Comparison of ENCODE assay signal across 16 cellular contexts in the genomic region with DNA sequence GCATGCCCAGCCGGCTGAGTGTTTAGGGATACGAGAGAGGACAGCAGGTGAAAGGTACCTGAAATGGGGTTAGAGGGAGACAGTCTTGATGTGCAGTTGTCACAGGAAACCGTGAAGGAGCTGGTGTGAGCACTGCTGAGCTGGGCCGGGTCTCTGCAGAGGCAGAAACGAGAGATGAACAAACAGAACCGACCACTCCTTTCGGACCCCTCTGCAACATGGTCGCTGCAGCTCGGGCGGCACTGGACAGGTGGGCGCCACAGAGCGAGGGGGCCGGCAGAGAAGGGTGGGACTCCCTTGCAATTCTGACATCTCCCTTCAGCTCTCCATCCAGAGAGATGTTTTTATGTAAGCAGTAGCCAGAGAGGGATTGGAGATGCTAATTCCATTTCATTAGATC.
DNase-seq lines count a peak whose midpoint lies in the region; ATAC-seq, FAIRE-seq and TF ChIP-seq lines count a peak whose summit lies in the region.
"Had no signal": no experiment of that assay in that cellular context is flagged by ENCODE, and none has a peak within 500 bp of the region (broad histone marks: within the 10 kb centered on the region; RNA-seq: fewer than 3 reads in every experiment).

No MANE protein-coding gene starts in this region.

- TF ChIP-seq CTCF in astrocyte (IDR thresholded peaks at IDR 0.05; ENCODE audit: insufficient read depth, low read depth, low read length): no peak
- TF ChIP-seq CTCF in smooth muscle cell (IDR thresholded peaks at IDR 0.05; ENCODE audit: borderline replicate concordance, insufficient read depth, poor library complexity, severe bottlenecking): no peak
- TF ChIP-seq CTCF in right atrium auricular region (IDR thresholded peaks at IDR 0.05): no peak

- H3K4me1 Mint-ChIP-seq in astrocyte (ENCODE audit: low read depth, unreplicated experiment): peaks cover 20% of the 10 kb centered on the region

- H2AK5ac ChIP-seq in mesendoderm (ENCODE audit: low read length): no peak overlapping the region

- no peak overlapping the region for H3K27ac ChIP-seq in astrocyte (ENCODE audit: low read depth, low read length)
- H3K27ac ChIP-seq in mesendoderm (ENCODE audit: low read depth, low read length): no peak overlapping the region
- H3K27ac ChIP-seq in smooth muscle cell (ENCODE audit: low read depth): no peak overlapping the region
- H3K27ac ChIP-seq in right atrium auricular region: no peak overlapping the region
- H3K27ac ChIP-seq: C4-2B had no signal

- peak overlapping the region; percentile 70 for H3K27ac Mint-ChIP-seq in astrocyte (ENCODE audit: unreplicated experiment)

- H3K9ac ChIP-seq in astrocyte (ENCODE audit: low read length) (peak overlapping the region; percentile 39), mesendoderm (ENCODE audit: low read length) (no peak overlapping the region), smooth muscle cell (ENCODE audit: low read depth) (no peak overlapping the region)

- H3K4ac ChIP-seq in mesendoderm (ENCODE audit: low read depth, low read length): no peak overlapping the region

- H2AFZ ChIP-seq in astrocyte (ENCODE audit: low read depth, low read length) (no peak overlapping the region), smooth muscle cell (ENCODE audit: low read depth) (no peak overlapping the region)

- peak overlapping the region; percentile 44 for H3K56ac ChIP-seq in mesendoderm (ENCODE audit: low read length)

- H3K4me1 ChIP-seq in astrocyte (ENCODE audit: insufficient read depth, low read length): peaks cover 13% of the 10 kb centered on the region
- H3K4me1 ChIP-seq in mesendoderm (ENCODE audit: control insufficient read depth, low read depth, low read length): peaks cover 5% of the 10 kb centered on the region
- H3K4me1 ChIP-seq in smooth muscle cell (ENCODE audit: low read depth): peaks cover 3% of the 10 kb centered on the region
- no peaks in the 10 kb centered on the region for H3K4me1 ChIP-seq in right atrium auricular region

- no peak overlapping the region for H2BK5ac ChIP-seq in mesendoderm (ENCODE audit: low read length)

- DNase-seq in NCI-H82 (lab: John Stamatoyannopoulos, UW) (peak; percentile 60), astrocyte (ENCODE audit: low read depth) (no peak), mesendoderm (no peak), smooth muscle cell (lab: John Stamatoyannopoulos, UW; ENCODE audit: unreplicated experiment) (no peak), NCI-H2081 treated with DMSO at 0.1 percent for 48 hours (lab: John Stamatoyannopoulos, UW) (no peak), right atrium auricular region (ENCODE audit: low spot score) (no peak)
- DNase-seq: DND-41, KBM-7, NCI-H1417 treated with DMSO at 0.1 percent for 48 hours, NCI-H1930, NCI-H2171 treated with DMSO at 0.1 percent for 48 hours, NCI-H446 treated with DMSO at 0.1 percent for 48 hours had no signal

- no peaks in the 10 kb centered on the region for H3F3A ChIP-seq in smooth muscle cell (ENCODE audit: low read depth)

- no peak overlapping the region for H3K23ac ChIP-seq in mesendoderm (ENCODE audit: low read length)

- no peak overlapping the region for H2BK15ac ChIP-seq in mesendoderm (replicated peaks; ENCODE audit: low read depth)

- H3K79me1 ChIP-seq in mesendoderm (ENCODE audit: low read length): no peaks in the 10 kb centered on the region

- H3K4me3 ChIP-seq in astrocyte (ENCODE audit: insufficient read depth, low read depth, low read length): no peak overlapping the region
- H3K4me3 ChIP-seq in mesendoderm (ENCODE audit: low read length): no peak overlapping the region
- H3K4me3 ChIP-seq in smooth muscle cell: no peak overlapping the region
- H3K4me3 ChIP-seq in right atrium auricular region: no peak overlapping the region

- H3K9me3 ChIP-seq in astrocyte (ENCODE audit: insufficient read depth, low read depth, low read length): no peaks in the 10 kb centered on the region
- H3K9me3 ChIP-seq in smooth muscle cell (replicated peaks; ENCODE audit: low read depth): no peaks in the 10 kb centered on the region
- peaks cover 0 to 9% of the 10 kb centered on the region in 2 donors for H3K9me3 ChIP-seq in right atrium auricular region

- H3K36me3 ChIP-seq in astrocyte (ENCODE audit: insufficient read depth, low read length): no peaks in the 10 kb centered on the region
- no peaks in the 10 kb centered on the region for H3K36me3 ChIP-seq in mesendoderm (ENCODE audit: control insufficient read depth, insufficient read depth, low read length)
- H3K36me3 ChIP-seq in smooth muscle cell (ENCODE audit: low read depth): no peaks in the 10 kb centered on the region
- H3K36me3 ChIP-seq in right atrium auricular region: no peaks in the 10 kb centered on the region

- peaks cover 3% of the 10 kb centered on the region for H3K36me3 Mint-ChIP-seq in astrocyte (ENCODE audit: low read depth, unreplicated experiment)

- H3K4me2 ChIP-seq in astrocyte (ENCODE audit: low read length) (peak overlapping the region; percentile 57), mesendoderm (ENCODE audit: low read length) (no peak overlapping the region), smooth muscle cell (peak overlapping the region; percentile 56)

- H4K20me1 ChIP-seq in astrocyte (ENCODE audit: insufficient read depth, low read length) (no peaks in the 10 kb centered on the region), smooth muscle cell (ENCODE audit: low read depth) (no peaks in the 10 kb centered on the region)

- H3K79me2 ChIP-seq in astrocyte (ENCODE audit: insufficient read depth, low read length): no peaks in the 10 kb centered on the region
- H3K79me2 ChIP-seq in mesendoderm (ENCODE audit: control insufficient read depth, insufficient read depth, low read length): no peaks in the 10 kb centered on the region
- H3K79me2 ChIP-seq in smooth muscle cell (ENCODE audit: low read depth): no peaks in the 10 kb centered on the region

- peaks cover 33% of the 10 kb centered on the region for H3K27me3 Mint-ChIP-seq in astrocyte (ENCODE audit: low read depth, unreplicated experiment)

- H2BK120ac ChIP-seq in mesendoderm (ENCODE audit: low read depth, low read length): no peak overlapping the region

- no peak for ATAC-seq in HG03108 (IDR thresholded peaks at IDR 0.05; ENCODE audit: unreplicated experiment)

- no peak overlapping the region for H3K18ac ChIP-seq in mesendoderm (ENCODE audit: low read length)

- no peak overlapping the region for H4K5ac ChIP-seq in mesendoderm (ENCODE audit: low read length)

- no peak overlapping the region for H3K4me3 Mint-ChIP-seq in astrocyte (ENCODE audit: unreplicated experiment)

- no CpG with 5 or more reads among the region's 13 CpGs for WGBS in mesendoderm (ENCODE audit: extremely low coverage, insufficient coverage, low lambda C conversion rate)
- WGBS in smooth muscle cell (ENCODE audit: low lambda C conversion rate): 81% methylated on average over 13 of the region's 13 CpGs

- FAIRE-seq in astrocyte (lab: Jason Lieb, UNC): no peak
- FAIRE-seq: G401.6, GM18507 had no signal

- peaks cover 8% of the 10 kb centered on the region for H3K9me3 Mint-ChIP-seq in astrocyte (ENCODE audit: unreplicated experiment)

- H4K8ac ChIP-seq in mesendoderm (ENCODE audit: low read depth, low read length): no peak overlapping the region

- H3K27me3 ChIP-seq in astrocyte (ENCODE audit: insufficient read depth, low read length): no peaks in the 10 kb centered on the region
- H3K27me3 ChIP-seq in mesendoderm (ENCODE audit: insufficient read depth, low read length, poor library complexity): no peaks in the 10 kb centered on the region
- H3K27me3 ChIP-seq in smooth muscle cell (ENCODE audit: low read depth): no peaks in the 10 kb centered on the region
- no peaks in the 10 kb centered on the region for H3K27me3 ChIP-seq in right atrium auricular region
